In the genomic region with DNA sequence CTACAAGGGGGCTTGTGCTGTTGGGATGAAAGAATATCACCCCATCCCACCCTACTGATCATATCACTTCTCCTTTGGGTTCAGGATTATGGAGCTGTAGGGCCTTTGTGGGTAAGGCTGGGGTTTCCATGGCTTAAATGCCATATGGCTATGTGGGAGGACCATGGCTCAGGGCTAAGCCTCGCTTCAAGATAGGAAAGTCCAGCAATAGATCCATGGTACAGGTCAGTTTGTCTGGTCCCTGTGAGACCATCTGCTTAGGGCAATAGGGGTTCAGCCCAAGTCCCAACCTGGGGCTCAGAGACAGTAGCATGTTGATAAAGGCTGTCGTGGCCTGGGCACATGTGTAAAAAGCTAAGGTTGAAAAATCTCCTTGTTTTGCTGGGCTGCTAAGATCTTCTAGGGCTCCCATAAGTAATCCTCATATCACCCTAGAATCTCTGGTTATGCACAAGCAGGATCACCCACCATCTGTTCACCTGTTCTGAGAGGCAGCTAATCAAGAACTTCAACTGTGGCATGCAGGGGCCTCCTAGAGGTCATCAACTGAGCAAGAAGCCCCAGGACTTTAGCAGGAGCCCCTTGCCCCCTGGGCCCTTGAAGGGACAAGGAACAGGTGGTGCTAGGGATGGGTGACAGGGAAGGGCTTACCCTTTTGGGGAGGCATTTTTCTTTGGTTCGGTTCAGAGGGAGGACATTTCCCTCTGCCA, we compare ENCODE assay signal across 17 cellular contexts.
DNase-seq lines count a peak whose midpoint lies in the region; TF ChIP-seq lines count a peak whose summit lies in the region.
"Had no signal": no experiment of that assay in that cellular context is flagged by ENCODE, and none has a peak within 500 bp of the region (broad histone marks: within the 10 kb centered on the region; RNA-seq: fewer than 3 reads in every experiment).

No MANE protein-coding gene starts in this region.

- no peak for TF ChIP-seq POLR2A in spleen (IDR thresholded peaks at IDR 0.05)

- intact Hi-C loops in spleen (cut with DNase I; ENCODE audit: low total_unique reads): no loop called here

- H3K27ac ChIP-seq in spleen: no peak overlapping the region
- H3K27ac ChIP-seq: A549; BLaER1 treated with 17β-estradiol and CSF1 and Interleukin-3, amounts not matched to agents 10 nM and 100 nM had no signal

- H3K9me3 Mint-ChIP-seq in progenitor cell of endocrine pancreas (ENCODE audit: low read depth): no peaks in the 10 kb centered on the region

- H3K4me1 ChIP-seq in spleen: peaks cover 0 to 4% (median 0%) of the 10 kb centered on the region in 6 donors

- no peaks in the 10 kb centered on the region for H3K27me3 ChIP-seq in spleen (replicated peaks in 1 of 7)
- H3K27me3 ChIP-seq: BLaER1 treated with 17β-estradiol and CSF1 and Interleukin-3, amounts not matched to agents 10 nM and 100 nM had no signal

- H3K27ac Mint-ChIP-seq in progenitor cell of endocrine pancreas: no peak overlapping the region

- H3K9me3 ChIP-seq in spleen: no peaks in the 10 kb centered on the region
- H3K9me3 ChIP-seq: A549; BLaER1 treated with 17β-estradiol and CSF1 and Interleukin-3, amounts not matched to agents 10 nM and 100 nM had no signal

- H3K4me3 Mint-ChIP-seq in progenitor cell of endocrine pancreas (ENCODE audit: low read depth): no peak overlapping the region
- H3K4me3 Mint-ChIP-seq: CD4-positive, alpha-beta memory T cell had no signal

- no peaks in the 10 kb centered on the region for H3K36me3 Mint-ChIP-seq in progenitor cell of endocrine pancreas (ENCODE audit: insufficient read depth)
- H3K36me3 Mint-ChIP-seq: CD4-positive, alpha-beta memory T cell had no signal

- TF ChIP-seq CTCF in spleen (IDR thresholded peaks at IDR 0.05 in 8 of 11, conservative IDR thresholded peaks at IDR 0.05 in 3 of 11) (no peak), progenitor cell of endocrine pancreas (IDR thresholded peaks at IDR 0.05; ENCODE audit: unreplicated experiment) (no peak)

- H3K36me3 ChIP-seq in spleen: no peaks in the 10 kb centered on the region

- WGBS in spleen, 5 donors: 91 to 98% (median 94%) methylated on average over 3 of the region's 3 CpGs

- DNase-seq in DMS 273 treated with DMSO at 0.1 percent for 48 hours (lab: John Stamatoyannopoulos, UW) (peak; percentile 49), NCI-H524 treated with DMSO at 0.1 percent for 48 hours (lab: John Stamatoyannopoulos, UW) (peak; percentile 13), spleen (peak; percentile 18), NCI-H1417 (lab: John Stamatoyannopoulos, UW) (no peak), progenitor cell of endocrine pancreas (ENCODE audit: low spot score, unreplicated experiment) (no peak), midbrain (lab: John Stamatoyannopoulos, UW) (no peak)
- DNase-seq in activated CD8-positive, alpha-beta memory T cell treated with anti-CD3 and anti-CD28 coated beads, Interleukin-2, amount 50 U/mL, for 48 hours: peak; percentile 12
- DNase-seq: DMS79 treated with DMSO at 0.1 percent for 48 hours, GF-D8, NCI-H1105, NCI-H1930, NCI-H2107, NCI-H2227 treated with DMSO at 0.1 percent for 48 hours, Right ventricle myocardium superior had no signal

- H3K4me1 Mint-ChIP-seq in progenitor cell of endocrine pancreas (ENCODE audit: low read depth): peaks cover 1% of the 10 kb centered on the region
- H3K4me1 Mint-ChIP-seq: CD4-positive, alpha-beta memory T cell had no signal

- no peak overlapping the region for H3K4me3 ChIP-seq in spleen
- H3K4me3 ChIP-seq: A549; BLaER1 treated with 17β-estradiol and CSF1 and Interleukin-3, amounts not matched to agents 10 nM and 100 nM had no signal

- peaks cover 11% of the 10 kb centered on the region for H3K27me3 Mint-ChIP-seq in progenitor cell of endocrine pancreas

Comparison
In these comparisons a context has a peak if more than half of its experiments do, and no peak if none do; other contexts are left out.
1. DNase-seq: peak in DMS 273 treated with DMSO at 0.1 percent for 48 hours (single experiment), NCI-H524 treated with DMSO at 0.1 percent for 48 hours (single experiment), activated CD8-positive, alpha-beta memory T cell treated with anti-CD3 and anti-CD28 coated beads, Interleukin-2, amount 50 U/mL, for 48 hours (single experiment) and spleen (single experiment); none in NCI-H1417 (0 of 3), progenitor cell of endocrine pancreas (single experiment) and midbrain (single experiment).